ENCODE assay signal across 20 cellular contexts in genomic region chr18:66749475-66750035, GRCh38.
"Had no signal": no experiment of that assay in that cellular context is flagged by ENCODE, and none has a peak within 500 bp of the region (broad histone marks: within the 10 kb centered on the region; RNA-seq: fewer than 3 reads in every experiment).

No MANE protein-coding gene starts in this region.

- H3K9me3 ChIP-seq: adrenal gland, gastrocnemius medialis, left ventricle myocardium inferior, pancreas, sigmoid colon, stomach, testis, upper lobe of right lung had no signal

- H3K4me3 ChIP-seq: adrenal gland, gastrocnemius medialis, left ventricle myocardium inferior, pancreas, sigmoid colon, stomach, testis, upper lobe of right lung had no signal

- FAIRE-seq: kidney, pancreas had no signal

- H3K4me1 ChIP-seq: adrenal gland, gastrocnemius medialis, left ventricle myocardium inferior, pancreas, sigmoid colon, stomach, testis, upper lobe of right lung had no signal

- H3K27ac ChIP-seq: adrenal gland, epithelial cell of prostate, gastrocnemius medialis, left ventricle myocardium inferior, pancreas, sigmoid colon, stomach, testis, upper lobe of right lung had no signal

- DNase-seq: activated B cell treated with CpG ODN at 0.5 μM for 24 hours; activated CD4-positive, alpha-beta T cell treated with anti-CD3 and anti-CD28 coated beads for 48 hours; activated CD8-positive, alpha-beta T cell treated with anti-CD3 and anti-CD28 coated beads for 36 hours; activated effector memory CD4-positive, alpha-beta T cell treated with Interleukin-2 at 50 U/mL for 16 hours; activated T-cell treated with anti-CD3 and anti-CD28 coated beads, Interleukin-2, amount 50 U/mL, for 4 hours; adrenal gland; cortex of kidney; effector memory CD4-positive, alpha-beta T cell; gastrocnemius medialis; kidney; left ventricle myocardium inferior; naive B cell; pancreas; sigmoid colon; stimulated activated CD4-positive, alpha-beta T cell treated with anti-CD3 and anti-CD28 coated beads, Interleukin-12 subunit alpha, Interleukin-12 subunit beta, amount 100 ng/mL, for 4 hours; stimulated activated CD4-positive, alpha-beta T cell treated with anti-CD3 and anti-CD28 coated beads, Interleukin-2, amount 100 ng/mL, for 24 hours; stomach; upper lobe of right lung had no signal

- H3K36me3 ChIP-seq: adrenal gland, gastrocnemius medialis, left ventricle myocardium inferior, pancreas, sigmoid colon, stomach, upper lobe of right lung had no signal

- H3K27me3 ChIP-seq: adrenal gland, gastrocnemius medialis, pancreas, sigmoid colon, stomach, testis, upper lobe of right lung had no signal

- ATAC-seq: activated CD8-positive, alpha-beta T cell treated with anti-CD3 and anti-CD28 coated beads for 36 hours; activated T-cell treated with anti-CD3 and anti-CD28 coated beads, Interleukin-2, amount 50 U/mL, for 4 hours; gastrocnemius medialis had no signal
